ENCODE assay signal across 24 cellular contexts in the genomic region with DNA sequence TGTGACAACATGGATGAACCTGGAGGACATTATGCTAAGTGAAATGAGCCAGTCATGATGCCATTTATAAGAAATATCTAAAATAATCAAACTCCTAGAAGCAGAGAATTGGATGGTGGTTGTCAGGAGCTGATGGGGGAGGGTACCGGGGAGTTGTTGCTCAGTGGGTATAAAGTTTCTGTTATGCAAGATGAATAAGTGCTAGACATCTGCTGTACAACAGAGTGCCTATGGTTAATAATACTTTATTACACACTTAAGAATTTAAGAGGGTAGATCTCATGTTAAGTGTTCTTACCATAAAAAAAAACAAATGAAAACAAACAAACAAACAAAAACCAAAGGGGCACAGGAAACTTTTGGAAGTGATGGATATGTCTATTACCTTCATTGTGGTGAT.
"Had no signal": no experiment of that assay in that cellular context is flagged by ENCODE, and none has a peak within 500 bp of the region (broad histone marks: within the 10 kb centered on the region; RNA-seq: fewer than 3 reads in every experiment).

No MANE protein-coding gene starts in this region.

- H3K27me3 Mint-ChIP-seq: activated T-cell treated with anti-CD3 and anti-CD28 coated beads, Interleukin-2, amount 50 U/mL, for 24 hours; activated T-helper 17 cell treated with anti-CD3 and anti-CD28 coated beads, Interleukin-2, amount 50 U/mL, for 72 hours; type B pancreatic cell had no signal

- ATAC-seq: activated naive CD4-positive, alpha-beta T cell treated with anti-CD3 and anti-CD28 coated beads, Interleukin-2, amount 50 U/mL, for 72 hours; activated T-helper 17 cell treated with anti-CD3 and anti-CD28 coated beads, Interleukin-2, amount 50 U/mL, for 72 hours; left ventricle myocardium superior; natural killer cell had no signal

- H3K27ac Mint-ChIP-seq: activated naive CD4-positive, alpha-beta T cell treated with anti-CD3 and anti-CD28 coated beads, Interleukin-2, amount 50 U/mL, for 72 hours; activated T-cell treated with anti-CD3 and anti-CD28 coated beads, Interleukin-2, amount 50 U/mL, for 24 hours; activated T-helper 17 cell treated with anti-CD3 and anti-CD28 coated beads, Interleukin-2, amount 50 U/mL, for 72 hours; brain; dendritic cell treated with granulocyte-macrophage colony-stimulating factor and Interleukin-4, amounts not matched to agents 40 ng/mL and 50 ng/mL, for 4 days; mesothelial cell of epicardium; natural killer cell; type B pancreatic cell had no signal

- H3K36me3 Mint-ChIP-seq: activated naive CD4-positive, alpha-beta T cell treated with anti-CD3 and anti-CD28 coated beads, Interleukin-2, amount 50 U/mL, for 72 hours; brain; mesothelial cell of epicardium; natural killer cell; type B pancreatic cell had no signal

- H3K27ac ChIP-seq: thoracic aorta, vagina had no signal

- H3K9me3 ChIP-seq: thoracic aorta, vagina had no signal

- H3K4me3 ChIP-seq: thoracic aorta, vagina had no signal

- H3K27me3 ChIP-seq: vagina had no signal

- DNase-seq: activated CD4-positive, alpha-beta T cell treated with anti-CD3 and anti-CD28 coated beads, Interleukin-2, amount 50 U/mL, for 4 hours; activated CD8-positive, alpha-beta memory T cell treated with anti-CD3 and anti-CD28 coated beads for 24 hours; activated CD8-positive, alpha-beta memory T cell treated with anti-CD3 and anti-CD28 coated beads, Interleukin-2, amount 50 U/mL, for 4 hours; activated T-cell treated with anti-CD3 and anti-CD28 coated beads, Interleukin-2, amount 50 U/mL, for 24 hours; aorta; caudate nucleus; effector CD8-positive, alpha-beta T cell; foreskin melanocyte; hippocampal formation; kidney glomerular epithelial cell; left ventricle myocardium superior; mammary epithelial cell; natural killer cell; retina; stimulated activated CD4-positive, alpha-beta T cell treated with anti-CD3 and anti-CD28 coated beads, Interleukin-4, amount 100 ng/mL, for 24 hours; stimulated activated naive CD4-positive, alpha-beta T cell treated with Interleukin-2 at 50 U/mL for 16 hours had no signal

- H3K4me3 Mint-ChIP-seq: activated T-cell treated with anti-CD3 and anti-CD28 coated beads, Interleukin-2, amount 50 U/mL, for 24 hours; activated T-helper 17 cell treated with anti-CD3 and anti-CD28 coated beads, Interleukin-2, amount 50 U/mL, for 72 hours; brain; dendritic cell treated with granulocyte-macrophage colony-stimulating factor and Interleukin-4, amounts not matched to agents 40 ng/mL and 50 ng/mL, for 4 days; mesothelial cell of epicardium; natural killer cell; type B pancreatic cell had no signal

- H3K36me3 ChIP-seq: thoracic aorta, vagina had no signal

- H3K9me3 Mint-ChIP-seq: activated naive CD4-positive, alpha-beta T cell treated with anti-CD3 and anti-CD28 coated beads, Interleukin-2, amount 50 U/mL, for 72 hours; activated T-cell treated with anti-CD3 and anti-CD28 coated beads, Interleukin-2, amount 50 U/mL, for 24 hours; activated T-helper 17 cell treated with anti-CD3 and anti-CD28 coated beads, Interleukin-2, amount 50 U/mL, for 72 hours; dendritic cell treated with granulocyte-macrophage colony-stimulating factor and Interleukin-4, amounts not matched to agents 40 ng/mL and 50 ng/mL, for 4 days; natural killer cell; type B pancreatic cell had no signal
